8 cellular contexts compared by ENCODE assay signal in genomic region chr19:53879145-53880037, GRCh38. TPM values are rescaled to one million over a fixed set of nuclear protein-coding genes. Genes with fewer than 3 reads are reported as not detected.
DNase-seq lines count a peak whose midpoint lies in the region; FAIRE-seq and TF ChIP-seq lines count a peak whose summit lies in the region.

No MANE protein-coding gene starts in this region.

- peaks cover 1 to 2% of the 10 kb centered on the region in 2 experiments for H3K36me3 ChIP-seq in keratinocyte (ENCODE audit: control insufficient read depth in 2 of 2, extremely low read depth in 1 of 2, insufficient read depth in 2 of 2, low read length in 2 of 2)

- H3K9me3 ChIP-seq in keratinocyte (ENCODE audit: control insufficient read depth, low read depth, low read length) = no peaks in the 10 kb centered on the region

- dilution Hi-C loops in keratinocyte (cut with MboI; ENCODE audit: extremely low pct_ligation_motif_present, low sequenced_read_pairs) = no loop called here

- DNase-seq in G401 (ENCODE audit: low spot score) (peak; percentile 96), HFF-Myc (ENCODE audit: extremely low read depth, low read depth) (peak; percentile 63), NCI-H146 (lab: John Stamatoyannopoulos, UW) (peak; percentile 68), cerebellar cortex (ENCODE audit: low spot score) (peak; percentile 96), keratinocyte (ENCODE audit: low read depth, low spot score) (no peak), smooth muscle cell of the brain vasculature (ENCODE audit: low read depth, low spot score) (peak; percentile 74), NCI-H128 (lab: John Stamatoyannopoulos, UW; ENCODE audit: unreplicated experiment) (no peak)
- peak; percentile 45 to 63 (median 53) for DNase-seq in activated CD4-positive, CD25-positive, alpha-beta regulatory T cell (lab: John Stamatoyannopoulos, UW)

- TF ChIP-seq CTCF in HFF-Myc (IDR thresholded peaks at IDR 0.05; ENCODE audit: low read depth, low read length, missing control alignments) (no peak), keratinocyte (optimal IDR thresholded peaks at IDR 0.05 in 1 of 3, IDR thresholded peaks at IDR 0.05 in 1 of 3, conservative IDR thresholded peaks at IDR 0.05 in 1 of 3; ENCODE audit: extremely low read depth in 1 of 3, insufficient read depth in 2 of 3, low read length in 3 of 3) (no peak)

- in situ Hi-C loops in G401 (cut with HindIII; ENCODE audit: low sequenced_read_pairs) = no loop called here

- FAIRE-seq in keratinocyte (lab: Jason Lieb, UNC) = peak; percentile 52

- no peaks in the 10 kb centered on the region for H4K20me1 ChIP-seq in keratinocyte (ENCODE audit: control insufficient read depth, extremely low read depth, insufficient read depth, low read length)

- peaks cover 32% of the 10 kb centered on the region for H3K27me3 ChIP-seq in keratinocyte (ENCODE audit: control insufficient read depth, extremely low read depth, insufficient read depth, low read length)

- H3K4me3 ChIP-seq in HFF-Myc (replicated peaks; ENCODE audit: low read depth, low read length) (peak overlapping the region; percentile 54), keratinocyte (ENCODE audit: control insufficient read depth in 2 of 3, extremely low read depth in 1 of 3, insufficient read depth in 2 of 3, low read depth in 1 of 3, low read length in 3 of 3) (peak overlapping the region; percentile 43 to 84 (median 73))

- peak overlapping the region; percentile 26 for H3K27ac ChIP-seq in keratinocyte (ENCODE audit: control insufficient read depth, insufficient read depth, low read length)

- H3K9ac ChIP-seq in keratinocyte (ENCODE audit: control insufficient read depth, extremely low read depth, insufficient read depth, low read length) = peak overlapping the region; percentile 70

- no peaks in the 10 kb centered on the region for H3K9me1 ChIP-seq in keratinocyte (ENCODE audit: control insufficient read depth, extremely low read depth, insufficient read depth, low read length)

- H3K4me1 ChIP-seq in keratinocyte (ENCODE audit: control insufficient read depth, extremely low read depth, insufficient read depth, low read length) = peaks cover 15% of the 10 kb centered on the region

- H3K79me2 ChIP-seq in keratinocyte (ENCODE audit: control insufficient read depth, insufficient read depth, low read length) = no peaks in the 10 kb centered on the region

- H3K4me2 ChIP-seq in keratinocyte (ENCODE audit: control insufficient read depth, extremely low read depth, insufficient read depth, low read depth, low read length) = peak overlapping the region; percentile 93

- H2AFZ ChIP-seq in keratinocyte (ENCODE audit: control insufficient read depth, low read length) = peak overlapping the region; percentile 94

RNA-seq across cellular contexts. Expression of gene PRKCG, which starts 2.6 kb away (rescaled TPM):
- total RNA-seq in G401 (2014; rRNA removed; shearing (Covaris generic)) = 0.17 and 1.6 TPM in 2 replicates
- not detected in 3 replicates for polyA plus RNA-seq in keratinocyte
- polyA plus RNA-seq in keratinocyte (2011; ENCODE audit: low read depth) = not detected
- not detected in 2 replicates for polyA plus RNA-seq in keratinocyte (2011; cell fraction: cytosol; rRNA removed)
- polyA plus RNA-seq in keratinocyte (2011; cell fraction: nucleus; rRNA removed) = not detected in 2 replicates
- polyA plus RNA-seq in keratinocyte (2012; ENCODE audit: low replicate concordance) = not detected in 2 replicates
- polyA minus RNA-seq in keratinocyte = not detected in 3 replicates
- polyA minus RNA-seq in keratinocyte (2011; cell fraction: cytosol; rRNA and poly(A)+ RNA removed) = not detected
- polyA minus RNA-seq in keratinocyte (2011; cell fraction: nucleus; rRNA and poly(A)+ RNA removed) = not detected in 2 replicates

RNA-seq across cellular contexts. Expression of gene MYADM, which starts 11.7 kb away (rescaled TPM):
- total RNA-seq in G401 (2014; rRNA removed; shearing (Covaris generic)) = 6.1 and 6.3 TPM in 2 replicates
- polyA plus RNA-seq in keratinocyte = 16.8 to 24.6 TPM (median 19.4 TPM) in 3 replicates
- polyA plus RNA-seq in keratinocyte (2011; ENCODE audit: low read depth) = 7.8 TPM
- 13.7 and 25.2 TPM in 2 replicates for polyA plus RNA-seq in keratinocyte (2011; cell fraction: cytosol; rRNA removed)
- 67.7 and 97.3 TPM in 2 replicates for polyA plus RNA-seq in keratinocyte (2011; cell fraction: nucleus; rRNA removed)
- polyA plus RNA-seq in keratinocyte (2012; ENCODE audit: low replicate concordance) = 20.1 and 71.6 TPM in 2 replicates
- 22.0 to 221 TPM (median 23.3 TPM) in 3 replicates for polyA minus RNA-seq in keratinocyte
- polyA minus RNA-seq in keratinocyte (2011; cell fraction: cytosol; rRNA and poly(A)+ RNA removed) = 41.4 TPM
- 37.5 and 65.9 TPM in 2 replicates for polyA minus RNA-seq in keratinocyte (2011; cell fraction: nucleus; rRNA and poly(A)+ RNA removed)

RNA-seq across cellular contexts. Expression of gene CACNG7, which starts 29.7 kb away (rescaled TPM):
- total RNA-seq in G401 (2014; rRNA removed; shearing (Covaris generic)) = 6.9 and 11.0 TPM in 2 replicates
- not detected in 3 replicates for polyA plus RNA-seq in keratinocyte
- polyA plus RNA-seq in keratinocyte (2011; ENCODE audit: low read depth) = not detected
- not detected in 2 replicates for polyA plus RNA-seq in keratinocyte (2011; cell fraction: cytosol; rRNA removed)
- polyA plus RNA-seq in keratinocyte (2011; cell fraction: nucleus; rRNA removed) = not detected in 2 replicates
- polyA plus RNA-seq in keratinocyte (2012; ENCODE audit: low replicate concordance) = not detected in 2 replicates
- polyA minus RNA-seq in keratinocyte = not detected in 3 replicates
- not detected for polyA minus RNA-seq in keratinocyte (2011; cell fraction: cytosol; rRNA and poly(A)+ RNA removed)
- polyA minus RNA-seq in keratinocyte (2011; cell fraction: nucleus; rRNA and poly(A)+ RNA removed) = not detected in 2 replicates

RNA-seq across cellular contexts. Expression of gene NLRP12, which starts 55.3 kb away (rescaled TPM):
- total RNA-seq in G401 (2014; rRNA removed; shearing (Covaris generic)) = not detected in 2 replicates
- not detected in 3 replicates for polyA plus RNA-seq in keratinocyte
- polyA plus RNA-seq in keratinocyte (2011; ENCODE audit: low read depth) = not detected
- not detected in 2 replicates for polyA plus RNA-seq in keratinocyte (2011; cell fraction: cytosol; rRNA removed)
- polyA plus RNA-seq in keratinocyte (2011; cell fraction: nucleus; rRNA removed) = not detected in 2 replicates
- polyA plus RNA-seq in keratinocyte (2012; ENCODE audit: low replicate concordance) = not detected in 2 replicates
- not detected in 3 replicates for polyA minus RNA-seq in keratinocyte
- polyA minus RNA-seq in keratinocyte (2011; cell fraction: cytosol; rRNA and poly(A)+ RNA removed) = not detected
- not detected in 2 replicates for polyA minus RNA-seq in keratinocyte (2011; cell fraction: nucleus; rRNA and poly(A)+ RNA removed)

Comparison
In these comparisons a context has a peak if more than half of its experiments do, and no peak if none do; other contexts are left out.
1. DNase-seq: peak in G401 (single experiment), HFF-Myc (single experiment), NCI-H146 (single experiment), activated CD4-positive, CD25-positive, alpha-beta regulatory T cell (4 of 4), cerebellar cortex (single experiment) and smooth muscle cell of the brain vasculature (single experiment); none in keratinocyte (single experiment) and NCI-H128 (single experiment).